In genomic region chr11:118434123-118434552, GRCh38 we compare ENCODE assay signal across 8 cellular contexts. TPM values are rescaled to one million over a fixed set of nuclear protein-coding genes. Genes with fewer than 3 reads are reported as not detected.
DNase-seq lines count a peak whose midpoint lies in the region; TF ChIP-seq lines count a peak whose summit lies in the region.

No MANE protein-coding gene starts in this region.

- H3K4me2 ChIP-seq in hepatocyte: peak overlapping the region; percentile 100

- peaks cover 23% of the 10 kb centered on the region for H3K4me1 Mint-ChIP-seq in activated naive CD4-positive, alpha-beta T cell treated with anti-CD3 and anti-CD28 coated beads, Interleukin-2, amount 10 ng/mL, durations not matched to agents 7 days and 5 days

- peaks cover 21% of the 10 kb centered on the region for H4K20me1 ChIP-seq in hepatocyte (ENCODE audit: insufficient read depth, poor library complexity, severe bottlenecking)

- H3K4me1 ChIP-seq in hepatocyte (ENCODE audit: insufficient read depth) (peaks cover 4% of the 10 kb centered on the region), stomach (peaks cover 19 to 46% (median 38%) of the 10 kb centered on the region in 4 donors)

- peak overlapping the region; percentile 88 for H3K4me3 Mint-ChIP-seq in activated naive CD4-positive, alpha-beta T cell treated with anti-CD3 and anti-CD28 coated beads, Interleukin-2, amount 10 ng/mL, durations not matched to agents 7 days and 5 days

- H3K9me2 ChIP-seq in hepatocyte (replicated peaks; ENCODE audit: insufficient read depth): no peaks in the 10 kb centered on the region

- H3K27ac ChIP-seq in WERI-Rb-1 (peak overlapping the region; percentile 95), hepatocyte (no peak overlapping the region), stomach (no peak overlapping the region)

- CTCF ChIA-PET in activated naive CD4-positive, alpha-beta T cell treated with anti-CD3 and anti-CD28 coated beads, Interleukin-2, amount 10 ng/mL, durations not matched to agents 7 days and 5 days (lab: Charles Lee): interaction anchor here (1.3 to 2.3 kb wide), 2 partner anchors 28 to 36 kb away, joined by 4 to 7 read pairs; no protein-coding TSS in a partner anchor

- H3K27me3 ChIP-seq in WERI-Rb-1 (ENCODE audit: insufficient read depth, low read depth, severe bottlenecking) (no peaks in the 10 kb centered on the region), hepatocyte (no peaks in the 10 kb centered on the region), stomach (no peaks in the 10 kb centered on the region)

- H2AFZ ChIP-seq in hepatocyte: peak overlapping the region; percentile 97

- no peak for TF ChIP-seq POLR2A in stomach (IDR thresholded peaks at IDR 0.05)

- H3K9me3 Mint-ChIP-seq in activated naive CD4-positive, alpha-beta T cell treated with anti-CD3 and anti-CD28 coated beads, Interleukin-2, amount 10 ng/mL, durations not matched to agents 7 days and 5 days: no peaks in the 10 kb centered on the region

- TF ChIP-seq CTCF in WERI-Rb-1 (IDR thresholded peaks at IDR 0.05; ENCODE audit: low read depth, low read length) (no peak), hepatocyte (IDR thresholded peaks at IDR 0.05; ENCODE audit: poor library complexity) (no peak), stomach (IDR thresholded peaks at IDR 0.05) (no peak)

- WGBS in hepatocyte (ENCODE audit: low lambda C conversion rate, missing lambda C conversion rate): 10% methylated on average over 9 of the region's 9 CpGs
- WGBS in stomach, 5 donors: 2 to 4% (median 3%) methylated on average over 9 of the region's 9 CpGs

- TF ChIP-seq EP300 in stomach (IDR thresholded peaks at IDR 0.05): no peak

- H3K36me3 ChIP-seq in WERI-Rb-1: peaks cover 7% of the 10 kb centered on the region
- no peaks in the 10 kb centered on the region for H3K36me3 ChIP-seq in hepatocyte (replicated peaks; ENCODE audit: insufficient read depth, low read depth)
- no peaks in the 10 kb centered on the region for H3K36me3 ChIP-seq in stomach

- H3K4me3 ChIP-seq in WERI-Rb-1 (ENCODE audit: low read depth, low read length) (peak overlapping the region; percentile 58), hepatocyte (peak overlapping the region; percentile 81), stomach (peak overlapping the region; percentile 92 to 100 (median 98))

- H3K27ac Mint-ChIP-seq in activated naive CD4-positive, alpha-beta T cell treated with anti-CD3 and anti-CD28 coated beads, Interleukin-2, amount 10 ng/mL, durations not matched to agents 7 days and 5 days: peak overlapping the region; percentile 96

- H3K27me3 Mint-ChIP-seq in activated naive CD4-positive, alpha-beta T cell treated with anti-CD3 and anti-CD28 coated beads, Interleukin-2, amount 10 ng/mL, durations not matched to agents 7 days and 5 days: peaks cover 15% of the 10 kb centered on the region

- intact Hi-C loops in stomach (cut with DNase I; ENCODE audit: low total_unique reads): no loop called here

- H3K9me3 ChIP-seq in WERI-Rb-1 (ENCODE audit: severe bottlenecking): no peaks in the 10 kb centered on the region
- no peaks in the 10 kb centered on the region for H3K9me3 ChIP-seq in hepatocyte (ENCODE audit: low read depth)
- H3K9me3 ChIP-seq in stomach: no peaks in the 10 kb centered on the region

- no peak for DNase-seq in activated naive CD4-positive, alpha-beta T cell treated with anti-CD3 and anti-CD28 coated beads, Interleukin-2, amount 10 ng/mL, durations not matched to agents 7 days and 5 days
- DNase-seq in activated naive CD4-positive, alpha-beta T cell treated with anti-CD3 and anti-CD28 coated beads, Interleukin-2, amount 50 U/mL, for 16 hours: no peak
- no peak for DNase-seq in WERI-Rb-1
- DNase-seq in hepatocyte (ENCODE audit: low spot score): no peak
- DNase-seq in stomach: no peak
- DNase-seq in NK-92 (lab: John Stamatoyannopoulos, UW; ENCODE audit: unreplicated experiment): no peak
- DNase-seq in cerebellar nuclear complex (lab: John Stamatoyannopoulos, UW): no peak
- no peak for DNase-seq in CD1c-positive myeloid dendritic cell (ENCODE audit: extremely low spot score)

- H3K36me3 Mint-ChIP-seq in activated naive CD4-positive, alpha-beta T cell treated with anti-CD3 and anti-CD28 coated beads, Interleukin-2, amount 10 ng/mL, durations not matched to agents 7 days and 5 days: peaks cover 5% of the 10 kb centered on the region

- peaks cover 25% of the 10 kb centered on the region for H3K79me2 ChIP-seq in hepatocyte

RNA-seq across cellular contexts. Expression of gene KMT2A, which starts 2.2 kb away (rescaled TPM):
- 29.1 and 30.6 TPM in 2 replicates for total RNA-seq in hepatocyte
- polyA plus RNA-seq in hepatocyte: 23.0 and 25.9 TPM in 2 replicates
- total RNA-seq in stomach: 10 to 100 TPM; 22.0 to 98.2 (median 79.8) TPM
- polyA plus RNA-seq in stomach: 1 to 10 TPM; 4.5 to 6.4 (median 5.3) TPM

RNA-seq across cellular contexts. Expression of gene ATP5MG, which starts 32.7 kb away (rescaled TPM):
- 64.7 and 68.1 TPM in 2 replicates for total RNA-seq in hepatocyte
- polyA plus RNA-seq in hepatocyte: 431 and 471 TPM in 2 replicates
- 100 to 1,000 TPM in 4 of 5 donors, 10 to 100 TPM in 1; 98.5 to 152 (median 113) TPM for total RNA-seq in stomach
- polyA plus RNA-seq in stomach: 100 to 1,000 TPM; 233 to 312 (median 288) TPM
